In the genomic region with DNA sequence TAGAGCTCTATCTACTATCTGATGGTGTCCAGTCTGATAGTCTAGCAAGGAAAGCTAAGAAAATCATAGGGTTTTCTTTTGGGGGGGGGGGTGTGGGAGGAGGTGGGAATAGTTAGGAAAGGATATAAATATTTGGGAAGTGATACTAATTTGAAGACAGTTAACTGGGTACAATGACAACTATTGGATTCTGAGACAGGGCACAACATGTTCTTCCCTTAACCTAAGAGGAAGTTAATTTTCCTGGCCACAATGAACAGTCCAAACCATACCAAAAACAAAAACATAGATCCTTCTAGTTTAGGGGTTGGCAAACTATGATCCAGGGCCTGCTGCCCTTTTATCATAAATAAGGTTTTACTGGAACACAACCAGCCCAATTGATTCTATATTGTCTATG, we compare ENCODE assay signal across 15 cellular contexts. TPM values are rescaled to one million over a fixed set of nuclear protein-coding genes. Genes with fewer than 3 reads are reported as not detected.
A peak's percentile ranks its signal among the peaks of the same experiment; 100 is the strongest.
DNase-seq lines count a peak whose midpoint lies in the region; ATAC-seq and TF ChIP-seq lines count a peak whose summit lies in the region.
"Had no signal": no experiment of that assay in that cellular context is flagged by ENCODE, and none has a peak within 500 bp of the region (broad histone marks: within the 10 kb centered on the region; RNA-seq: fewer than 3 reads in every experiment).

No MANE protein-coding gene starts in this region.

- H3K27ac ChIP-seq in cingulate gyrus (ENCODE audit: low read depth, low read length) = peak overlapping the region; percentile 43
- peak overlapping the region; percentile 82 for H3K27ac ChIP-seq in neutrophil
- no peak overlapping the region for H3K27ac ChIP-seq in WERI-Rb-1
- H3K27ac ChIP-seq: A549, C4-2B had no signal

- ATAC-seq in left ventricle myocardium superior (peak; percentile 66), GM21737 (IDR thresholded peaks at IDR 0.05; ENCODE audit: unreplicated experiment) (no peak)
- ATAC-seq: A549 had no signal

- H3K4me3 ChIP-seq in neutrophil (ENCODE audit: low read depth in 1 of 2, low read length in 1 of 2) = no peak overlapping the region
- H3K4me3 ChIP-seq in WERI-Rb-1 (ENCODE audit: low read depth, low read length) = no peak overlapping the region
- H3K4me3 ChIP-seq: A549, HAP-1 had no signal

- H3K9me3 ChIP-seq in neutrophil = no peaks in the 10 kb centered on the region
- H3K9me3 ChIP-seq in WERI-Rb-1 (ENCODE audit: severe bottlenecking) = no peaks in the 10 kb centered on the region
- H3K9me3 ChIP-seq: A549, BE2C, HAP-1 had no signal

- H3K27me3 ChIP-seq in neutrophil (no peaks in the 10 kb centered on the region), WERI-Rb-1 (ENCODE audit: insufficient read depth, low read depth, severe bottlenecking) (no peaks in the 10 kb centered on the region)
- H3K27me3 ChIP-seq: BE2C had no signal

- H3K4me1 ChIP-seq in neutrophil (ENCODE audit: control insufficient read depth in 1 of 2, insufficient read depth in 1 of 2, low read depth in 1 of 2, low read length in 1 of 2) = peaks cover 37 to 43% of the 10 kb centered on the region in 2 experiments
- H3K4me1 ChIP-seq: A549, BE2C, HAP-1 had no signal

- H3K36me3 ChIP-seq in neutrophil (peaks cover 7% of the 10 kb centered on the region), WERI-Rb-1 (peaks cover 81% of the 10 kb centered on the region)

- no peak for TF ChIP-seq CTCF in neutrophil (IDR thresholded peaks at IDR 0.05)
- TF ChIP-seq CTCF in WERI-Rb-1 (IDR thresholded peaks at IDR 0.05; ENCODE audit: low read depth, low read length) = no peak

- intact Hi-C loops in left ventricle myocardium superior (cut with micrococcal nuclease) = no loop called here

- DNase-seq in left ventricle myocardium superior = no peak
- no peak for DNase-seq in NCI-H187 treated with DMSO at 0.1 percent for 48 hours (lab: John Stamatoyannopoulos, UW)
- DNase-seq in WERI-Rb-1 = no peak
- DNase-seq: BE2C; CD4-positive, alpha-beta memory T cell; DMS153; DMS79 treated with DMSO at 0.1 percent for 48 hours; EL; GOT3 had no signal

RNA-seq across cellular contexts. Expression of a gene that starts 10.0 kb away (rescaled TPM):
- 11.1 TPM for total RNA-seq in left ventricle myocardium superior
